7 cellular contexts compared by ENCODE assay signal in the genomic region with DNA sequence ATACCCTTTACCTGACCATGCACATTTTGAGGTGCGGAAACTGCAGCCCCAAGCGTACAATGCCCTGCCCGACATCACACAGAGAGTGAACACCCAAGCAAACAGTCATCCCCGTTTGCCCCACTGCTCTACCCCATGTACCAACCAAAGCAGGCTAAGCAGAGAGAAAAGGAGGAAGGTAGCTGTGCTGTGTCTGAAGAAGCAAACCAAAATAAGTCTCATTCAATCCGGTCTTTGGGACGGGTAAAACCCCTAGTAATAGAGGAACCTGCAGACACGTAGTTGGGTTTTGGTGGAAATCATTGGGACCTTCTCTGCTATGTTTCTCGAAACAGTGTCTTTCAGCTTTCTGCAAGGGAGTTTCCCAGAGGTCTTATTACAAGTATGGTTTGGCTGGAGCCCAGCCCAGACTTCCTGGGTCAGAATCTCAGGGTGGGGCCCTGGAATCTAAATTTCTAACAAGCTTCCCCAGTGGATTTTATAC.
A peak's percentile ranks its signal among the peaks of the same experiment; 100 is the strongest.
DNase-seq lines count a peak whose midpoint lies in the region; ATAC-seq and TF ChIP-seq lines count a peak whose summit lies in the region.

No MANE protein-coding gene starts in this region.

- peak; percentile 15 for DNase-seq in amniotic epithelial cell (ENCODE audit: low read depth)
- peak; percentile 56 for DNase-seq in renal cortical epithelial cell (ENCODE audit: low read depth)
- DNase-seq in tibial artery = no peak
- DNase-seq in superior temporal gyrus (ENCODE audit: extremely low spot score) = no peak

- H3K4me3 ChIP-seq in tibial artery = no peak overlapping the region

- H3K4me1 ChIP-seq in tibial artery = peaks cover 0 to 24% (median 4%) of the 10 kb centered on the region in 4 donors

- no peak overlapping the region for H3K27ac ChIP-seq in tibial artery

- no peaks in the 10 kb centered on the region for H3K36me3 ChIP-seq in tibial artery

- intact Hi-C loops in tibial artery (cut with DNase I; ENCODE audit: low total_unique reads) = no loop called here

- H3K27me3 ChIP-seq in tibial artery = peaks cover 0 to 17% of the 10 kb centered on the region in 2 donors

- no peak for TF ChIP-seq CTCF in tibial artery (IDR thresholded peaks at IDR 0.05)

- no peaks in the 10 kb centered on the region for H3K9me3 ChIP-seq in tibial artery

- ATAC-seq in GM18909 (IDR thresholded peaks at IDR 0.05; ENCODE audit: poor library complexity, unreplicated experiment) (peak; percentile 75), HG03135 (IDR thresholded peaks at IDR 0.05; ENCODE audit: unreplicated experiment) (peak; percentile 76), HG02759 (IDR thresholded peaks at IDR 0.05; ENCODE audit: unreplicated experiment) (no peak)

Comparison
In these comparisons a context has a peak if more than half of its experiments do, and no peak if none do; other contexts are left out.
1. DNase-seq: peak in amniotic epithelial cell (single experiment) and renal cortical epithelial cell (single experiment); none in tibial artery (0 of 2) and superior temporal gyrus (single experiment).